Comparison of ENCODE assay signal across 8 cellular contexts in the genomic region with DNA sequence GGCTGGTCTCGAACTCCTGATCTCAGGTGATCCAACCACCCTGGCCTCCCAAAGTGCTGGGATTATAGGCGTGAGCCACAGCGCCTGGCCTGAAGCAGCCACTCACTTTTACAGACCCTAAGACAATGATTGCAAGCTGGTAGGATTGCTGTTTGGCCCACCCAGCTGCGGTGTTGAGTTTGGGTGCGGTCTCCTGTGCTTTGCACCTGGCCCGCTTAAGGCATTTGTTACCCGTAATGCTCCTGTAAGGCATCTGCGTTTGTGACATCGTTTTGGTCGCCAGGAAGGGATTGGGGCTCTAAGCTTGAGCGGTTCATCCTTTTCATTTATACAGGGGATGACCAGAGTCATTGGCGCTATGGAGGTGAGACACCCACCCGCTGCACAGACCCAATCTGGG. TPM values are rescaled to one million over a fixed set of nuclear protein-coding genes. Genes with fewer than 3 reads are reported as not detected.
DNase-seq lines count a peak whose midpoint lies in the region; ATAC-seq and TF ChIP-seq lines count a peak whose summit lies in the region.

No MANE protein-coding gene starts in this region.

- H3K27me3 Mint-ChIP-seq in activated T-helper 17 cell treated with anti-CD3 and anti-CD28 coated beads, Interleukin-2, amount 50 U/mL, for 72 hours = peaks cover 5% of the 10 kb centered on the region

- intact Hi-C loops in left lung (cut with DNase I) = no loop called here

- H3K27ac ChIP-seq in iPS DF 6.9 (ENCODE audit: low read length) = no peak overlapping the region
- no peak overlapping the region for H3K27ac ChIP-seq in rectal smooth muscle tissue (ENCODE audit: low read depth, low read length)
- H3K27ac ChIP-seq in left lung = no peak overlapping the region

- no peaks in the 10 kb centered on the region; the same call in 1 of the 2 replicates for H3K27me3 ChIP-seq in iPS DF 6.9 (ENCODE audit: control insufficient read depth, insufficient read depth, low read length)
- H3K27me3 ChIP-seq in rectal smooth muscle tissue (ENCODE audit: control insufficient read depth, insufficient read depth, low read length) = no peaks in the 10 kb centered on the region
- H3K27me3 ChIP-seq in left lung = peaks cover 9 to 30% of the 10 kb centered on the region in 2 donors

- WGBS in iPS DF 6.9 (ENCODE audit: insufficient coverage, insufficient read length) = no CpG with 5 or more reads among the region's 13 CpGs

- H3K4me1 Mint-ChIP-seq in activated T-helper 17 cell treated with anti-CD3 and anti-CD28 coated beads, Interleukin-2, amount 50 U/mL, for 72 hours = peaks cover 12% of the 10 kb centered on the region

- H3K4me1 ChIP-seq in iPS DF 6.9 (ENCODE audit: control insufficient read depth, insufficient read depth, low read length) (no peaks in the 10 kb centered on the region; the same call in 1 of the 2 replicates), rectal smooth muscle tissue (ENCODE audit: control insufficient read depth, insufficient read depth, low read length) (peaks cover 2% of the 10 kb centered on the region), left lung (peaks cover 6 to 12% of the 10 kb centered on the region in 2 donors)

- peak overlapping the region; percentile 74 for H3K4me3 Mint-ChIP-seq in activated T-helper 17 cell treated with anti-CD3 and anti-CD28 coated beads, Interleukin-2, amount 50 U/mL, for 72 hours

- TF ChIP-seq CTCF in left lung (IDR thresholded peaks at IDR 0.05) = no peak

- peak; percentile 10 for ATAC-seq in activated T-helper 17 cell treated with anti-CD3 and anti-CD28 coated beads, Interleukin-2, amount 50 U/mL, for 72 hours (replicated peaks)
- no peak for ATAC-seq in GM21619 (IDR thresholded peaks at IDR 0.05; ENCODE audit: unreplicated experiment)
- no peak for ATAC-seq in HG03135 (IDR thresholded peaks at IDR 0.05; ENCODE audit: unreplicated experiment)
- no peak for ATAC-seq in left lung

- no peaks in the 10 kb centered on the region for H3K9me3 Mint-ChIP-seq in activated T-helper 17 cell treated with anti-CD3 and anti-CD28 coated beads, Interleukin-2, amount 50 U/mL, for 72 hours

- H3K9me3 ChIP-seq in iPS DF 6.9 (ENCODE audit: control insufficient read depth, insufficient read depth, low read length) = no peaks in the 10 kb centered on the region
- no peaks in the 10 kb centered on the region for H3K9me3 ChIP-seq in left lung

- no peaks in the 10 kb centered on the region for H3K36me3 ChIP-seq in iPS DF 6.9 (ENCODE audit: control insufficient read depth, insufficient read depth, low read length)
- H3K36me3 ChIP-seq in rectal smooth muscle tissue (ENCODE audit: control insufficient read depth, insufficient read depth, low read length) = no peaks in the 10 kb centered on the region
- no peaks in the 10 kb centered on the region for H3K36me3 ChIP-seq in left lung

- no peaks in the 10 kb centered on the region for H3K36me3 Mint-ChIP-seq in activated T-helper 17 cell treated with anti-CD3 and anti-CD28 coated beads, Interleukin-2, amount 50 U/mL, for 72 hours (ENCODE audit: low read depth)

- H3K27ac Mint-ChIP-seq in activated T-helper 17 cell treated with anti-CD3 and anti-CD28 coated beads, Interleukin-2, amount 50 U/mL, for 72 hours = no peak overlapping the region

- no peak overlapping the region for H3K9ac ChIP-seq in rectal smooth muscle tissue (ENCODE audit: low read length)

- peak overlapping the region; percentile 27; the same call in 1 of the 2 replicates for H3K4me3 ChIP-seq in iPS DF 6.9 (ENCODE audit: low read length)
- H3K4me3 ChIP-seq in rectal smooth muscle tissue (ENCODE audit: low read length) = peak overlapping the region; percentile 66
- peak overlapping the region in 1 of 2 donors; percentile 40 for H3K4me3 ChIP-seq in left lung

- DNase-seq in ELF-1 (ENCODE audit: low read depth, low spot score) (peak; percentile 50), iPS DF 6.9 (ENCODE audit: low read depth, low spot score) (no peak), HuH-7 (ENCODE audit: low spot score) (no peak), left lung (no peak)

RNA-seq across cellular contexts. Expression of gene CA9, which starts 1.5 kb away (rescaled TPM):
- 10 to 100 TPM in 1 of 2 donors, under 1 TPM in 1; 0.89 to 31.7 TPM for total RNA-seq in activated T-helper 17 cell treated with anti-CD3 and anti-CD28 coated beads, Interleukin-2, amount 50 U/mL, for 72 hours
- under 1 TPM in 1 of 2 donors, not detected in 1; 0.26 TPM for total RNA-seq in left lung

RNA-seq across cellular contexts. Expression of gene ARHGEF39, which starts 10.2 kb away (rescaled TPM):
- 10 to 100 TPM in 1 of 2 donors, 1 to 10 TPM in 1; 9.4 to 16.1 TPM for total RNA-seq in activated T-helper 17 cell treated with anti-CD3 and anti-CD28 coated beads, Interleukin-2, amount 50 U/mL, for 72 hours
- total RNA-seq in left lung = 1 to 10 TPM; 1.5 to 3.1 TPM

RNA-seq across cellular contexts. Expression of gene TPM2, which starts 14.5 kb away (rescaled TPM):
- 1 to 10 TPM; 4.1 to 6.2 TPM for total RNA-seq in activated T-helper 17 cell treated with anti-CD3 and anti-CD28 coated beads, Interleukin-2, amount 50 U/mL, for 72 hours
- 100 to 1,000 TPM; 145 to 211 TPM for total RNA-seq in left lung

RNA-seq across cellular contexts. Expression of gene CCDC107, which starts 17.1 kb away (rescaled TPM):
- total RNA-seq in activated T-helper 17 cell treated with anti-CD3 and anti-CD28 coated beads, Interleukin-2, amount 50 U/mL, for 72 hours = 10 to 100 TPM; 17.5 to 19.8 TPM
- 10 to 100 TPM; 24.7 to 25.6 TPM for total RNA-seq in left lung

RNA-seq across cellular contexts. Expression of gene RMRP, which starts 17.4 kb away (rescaled TPM):
- total RNA-seq in activated T-helper 17 cell treated with anti-CD3 and anti-CD28 coated beads, Interleukin-2, amount 50 U/mL, for 72 hours = over 10,000 TPM in 1 of 2 donors, 1,000 to 10,000 TPM in 1; 5,785 to 10,768 TPM
- total RNA-seq in left lung = over 10,000 TPM; 27,227 to 27,465 TPM

Comparison
In these comparisons a context has a peak if more than half of its experiments do, and no peak if none do; other contexts are left out.
1. RNA of gene TPM2, which starts 14.5 kb away (total RNA-seq): 145 to 211 TPM in left lung; 4.1 to 6.2 TPM in activated T-helper 17 cell treated with anti-CD3 and anti-CD28 coated beads, Interleukin-2, amount 50 U/mL, for 72 hours; every median in the first group is over 10 times any median in the second.